22 cellular contexts compared by ENCODE assay signal in genomic region chr2:131064589-131065232, GRCh38. TPM values are rescaled to one million over a fixed set of nuclear protein-coding genes. Genes with fewer than 3 reads are reported as not detected.
DNase-seq lines count a peak whose midpoint lies in the region; ATAC-seq and TF ChIP-seq lines count a peak whose summit lies in the region.
"Had no signal": no experiment of that assay in that cellular context is flagged by ENCODE, and none has a peak within 500 bp of the region (broad histone marks: within the 10 kb centered on the region; RNA-seq: fewer than 3 reads in every experiment).

No MANE protein-coding gene starts in this region.

- TF ChIP-seq CTCF in heart left ventricle (IDR thresholded peaks at IDR 0.05), result no peak
- no peak for TF ChIP-seq CTCF in neural crest cell (conservative IDR thresholded peaks at IDR 0.05)

- H3K4me1 ChIP-seq in heart left ventricle, result peaks cover 0 to 52% (median 22%) of the 10 kb centered on the region in 12 donors

- no peak overlapping the region for H3K4me3 ChIP-seq in heart left ventricle
- H3K4me3 ChIP-seq: adrenal gland, smooth muscle cell, tibial nerve had no signal

- peaks cover 0 to 79% (median 41%) of the 10 kb centered on the region in 9 donors for H3K36me3 ChIP-seq in heart left ventricle

- H3K27ac ChIP-seq in heart left ventricle, result peak overlapping the region in 1 of 12 donors; percentile 18
- H3K27ac ChIP-seq: adrenal gland, tibial nerve had no signal

- DNase-seq in T-helper 1 cell (no peak), T-helper 17 cell (no peak), heart left ventricle (no peak), neural crest cell (ENCODE audit: low read depth, low spot score) (no peak), NCI-H526 (lab: John Stamatoyannopoulos, UW) (no peak), AML-193 (lab: John Stamatoyannopoulos, UW) (no peak), GOT3 (lab: John Stamatoyannopoulos, UW) (no peak)
- DNase-seq: 8988T; activated CD4-positive, alpha-beta T cell treated with anti-CD3 and anti-CD28 coated beads for 4 hours; activated effector memory CD4-positive, alpha-beta T cell treated with anti-CD3 and anti-CD28 coated beads, Interleukin-2, amount 50 U/mL, for 16 hours; DMS53; GDM1; HCEC 1CT; NCI-H187; stimulated activated CD4-positive, alpha-beta T cell treated with anti-CD3 and anti-CD28 coated beads, Interleukin-4, amount 100 ng/mL, for 1 hour; stimulated activated naive CD4-positive, alpha-beta T cell treated with Interleukin-2 at 50 U/mL for 16 hours had no signal

- intact Hi-C loops in heart left ventricle (cut with DNase I), result no loop called here

- peaks cover 26% of the 10 kb centered on the region for H3K36me3 Mint-ChIP-seq in T-helper 1 cell treated with Interleukin-12 subunit alpha and Interleukin-12 subunit beta and Interleukin-4 antibody, amounts not matched to agents 30 μg/mL and 1 μg/mL, for 36 hours (ENCODE audit: low read depth)
- H3K36me3 Mint-ChIP-seq in T-helper 17 cell (ENCODE audit: low read depth) (peaks cover 2% of the 10 kb centered on the region), neural crest cell (ENCODE audit: low read depth) (peaks cover 14% of the 10 kb centered on the region)

- peak overlapping the region; percentile 37 for H3K27ac Mint-ChIP-seq in T-helper 1 cell treated with Interleukin-12 subunit alpha and Interleukin-12 subunit beta and Interleukin-4 antibody, amounts not matched to agents 30 μg/mL and 1 μg/mL, for 36 hours
- H3K27ac Mint-ChIP-seq in T-helper 17 cell (peak overlapping the region; percentile 41), neural crest cell (ENCODE audit: unreplicated experiment) (peak overlapping the region; percentile 16)
- H3K27ac Mint-ChIP-seq: dendritic cell treated with granulocyte-macrophage colony-stimulating factor and Interleukin-4, amounts not matched to agents 40 ng/mL and 50 ng/mL, for 4 days had no signal

- 45 to 59% (median 49%) methylated on average over 11 of the region's 11 CpGs for WGBS in heart left ventricle, 4 donors

- no peak for TF ChIP-seq POLR2A in heart left ventricle (IDR thresholded peaks at IDR 0.05)

- no peaks in the 10 kb centered on the region for H3K27me3 Mint-ChIP-seq in T-helper 1 cell treated with Interleukin-12 subunit alpha and Interleukin-12 subunit beta and Interleukin-4 antibody, amounts not matched to agents 30 μg/mL and 1 μg/mL, for 36 hours (ENCODE audit: low read depth)
- H3K27me3 Mint-ChIP-seq in T-helper 17 cell, result no peaks in the 10 kb centered on the region
- H3K27me3 Mint-ChIP-seq in neural crest cell (ENCODE audit: low read depth), result no peaks in the 10 kb centered on the region
- H3K27me3 Mint-ChIP-seq: dendritic cell treated with granulocyte-macrophage colony-stimulating factor and Interleukin-4, amounts not matched to agents 40 ng/mL and 50 ng/mL, for 4 days had no signal

- no peaks in the 10 kb centered on the region for H3K9me3 Mint-ChIP-seq in T-helper 1 cell treated with Interleukin-12 subunit alpha and Interleukin-12 subunit beta and Interleukin-4 antibody, amounts not matched to agents 30 μg/mL and 1 μg/mL, for 36 hours
- no peaks in the 10 kb centered on the region for H3K9me3 Mint-ChIP-seq in neural crest cell
- H3K9me3 Mint-ChIP-seq: dendritic cell treated with granulocyte-macrophage colony-stimulating factor and Interleukin-4, amounts not matched to agents 40 ng/mL and 50 ng/mL, for 4 days had no signal

- H3K4me3 Mint-ChIP-seq in T-helper 1 cell treated with Interleukin-12 subunit alpha and Interleukin-12 subunit beta and Interleukin-4 antibody, amounts not matched to agents 30 μg/mL and 1 μg/mL, for 36 hours, result no peak overlapping the region
- H3K4me3 Mint-ChIP-seq in T-helper 17 cell, result peak overlapping the region; percentile 49
- H3K4me3 Mint-ChIP-seq in neural crest cell, result peak overlapping the region; percentile 0
- H3K4me3 Mint-ChIP-seq: dendritic cell treated with granulocyte-macrophage colony-stimulating factor and Interleukin-4, amounts not matched to agents 40 ng/mL and 50 ng/mL, for 4 days had no signal

- no peak for ATAC-seq in T-helper 17 cell
- peak; percentile 33 to 56 (median 38) for ATAC-seq in heart left ventricle
- ATAC-seq: left lobe of liver had no signal

- H3K27me3 ChIP-seq in heart left ventricle, result no peaks in the 10 kb centered on the region
- H3K27me3 ChIP-seq: adrenal gland, tibial nerve had no signal

- peaks cover 11% of the 10 kb centered on the region for H3K4me1 Mint-ChIP-seq in T-helper 1 cell treated with Interleukin-12 subunit alpha and Interleukin-12 subunit beta and Interleukin-4 antibody, amounts not matched to agents 30 μg/mL and 1 μg/mL, for 36 hours (ENCODE audit: low read depth)
- H3K4me1 Mint-ChIP-seq in T-helper 17 cell, result peaks cover 29% of the 10 kb centered on the region
- peaks cover 39% of the 10 kb centered on the region for H3K4me1 Mint-ChIP-seq in neural crest cell

- H3K9me3 ChIP-seq in T-helper 17 cell (ENCODE audit: control insufficient read depth, low read length, poor library complexity, severe bottlenecking) (no peaks in the 10 kb centered on the region), heart left ventricle (no peaks in the 10 kb centered on the region)
- H3K9me3 ChIP-seq: adrenal gland, tibial nerve had no signal

RNA-seq across cellular contexts. Expression of gene FAM168B, which starts 28.5 kb away (rescaled TPM):
- total RNA-seq in T-helper 17 cell (10 to 100 TPM; 56.1 to 71.2 TPM), heart left ventricle (100 to 1,000 TPM in 2 of 9 donors, 10 to 100 TPM in 7; 72.7 to 174 (median 86.9) TPM), neural crest cell (154 and 159 TPM in 2 replicates)
- 10 to 100 TPM; 23.0 to 92.5 TPM for polyA plus RNA-seq in heart left ventricle

RNA-seq across cellular contexts. Expression of gene PLEKHB2, which starts 40.4 kb away (rescaled TPM):
- total RNA-seq in T-helper 17 cell, result 10 to 100 TPM; 68.1 to 72.6 TPM
- total RNA-seq in heart left ventricle, result 10 to 100 TPM; 29.8 to 59.7 (median 42.2) TPM
- 10 to 100 TPM in 1 of 2 donors, 1 to 10 TPM in 1; 7.7 to 71.8 TPM for polyA plus RNA-seq in heart left ventricle
- total RNA-seq in neural crest cell, result 44.6 and 44.9 TPM in 2 replicates
